In genomic region chr2:119474371-119475224, GRCh38 we compare ENCODE assay signal across 19 cellular contexts. TPM values are rescaled to one million over a fixed set of nuclear protein-coding genes. Genes with fewer than 3 reads are reported as not detected.
A peak's percentile ranks its signal among the peaks of the same experiment; 100 is the strongest.
DNase-seq lines count a peak whose midpoint lies in the region; ATAC-seq, FAIRE-seq and TF ChIP-seq lines count a peak whose summit lies in the region.
"Had no signal": no experiment of that assay in that cellular context is flagged by ENCODE, and none has a peak within 500 bp of the region (broad histone marks: within the 10 kb centered on the region; RNA-seq: fewer than 3 reads in every experiment).

No MANE protein-coding gene starts in this region.

- H3K4me1 Mint-ChIP-seq in GM23338 = peaks cover 22% of the 10 kb centered on the region

- no peak overlapping the region for H3K4me3 ChIP-seq in GM23338
- H3K4me3 ChIP-seq in K562 = no peak overlapping the region
- no peak overlapping the region for H3K4me3 ChIP-seq in sigmoid colon

- no peak overlapping the region for H3K4me3 Mint-ChIP-seq in GM23338
- H3K4me3 Mint-ChIP-seq: CD4-positive, alpha-beta T cell had no signal

- in situ Hi-C loops in K562 (cut with MboI) = loop anchor here (5.0 kb wide), 1 partner anchor 162 kb away; no protein-coding TSS in a partner anchor

- 8% methylated on average over 17 of the region's 17 CpGs for WGBS in K562 (ENCODE audit: insufficient coverage, low coverage, missing lambda C conversion rate)
- WGBS in sigmoid colon, 2 donors = 91 to 93% methylated on average over 17 of the region's 17 CpGs

- no peak for TF ChIP-seq EP300 in K562 (IDR thresholded peaks at IDR 0.05; ENCODE audit: low read length)
- no peak for TF ChIP-seq EP300 in sigmoid colon (IDR thresholded peaks at IDR 0.05)

- no peaks in the 10 kb centered on the region for H3K27me3 Mint-ChIP-seq in GM23338 (ENCODE audit: insufficient read depth, low read depth, poor library complexity)

- TF ChIP-seq CTCF in GM23338 (conservative IDR thresholded peaks at IDR 0.05; ENCODE audit: low read depth in 2 of 2) (no peak), K562 (IDR thresholded peaks at IDR 0.05 in 2 of 3, conservative IDR thresholded peaks at IDR 0.05 in 1 of 3; ENCODE audit: insufficient read depth in 2 of 3, low read depth in 1 of 3, low read length in 3 of 3) (no peak), sigmoid colon (IDR thresholded peaks at IDR 0.05) (no peak)

- no peaks in the 10 kb centered on the region for H3K9me1 ChIP-seq in K562 (ENCODE audit: control insufficient read depth, insufficient read depth, low read length)

- CTCF ChIA-PET in K562 (lab: Yijun Ruan, JAX; ENCODE audit: low intra/inter-chr PET ratio) = interaction anchor here (1.0 to 4.0 kb wide), 3 partner anchors 66 to 463 kb away, joined by 3 to 56 read pairs (median 8); no protein-coding TSS in a partner anchor

- H3K36me3 ChIP-seq in GM23338 (ENCODE audit: insufficient read depth) (no peaks in the 10 kb centered on the region), K562 (ENCODE audit: control insufficient read depth, insufficient read depth, low read length) (no peaks in the 10 kb centered on the region), sigmoid colon (no peaks in the 10 kb centered on the region)

- TF ChIP-seq POLR2A in K562 (conservative IDR thresholded peaks at IDR 0.05) (no peak), sigmoid colon (IDR thresholded peaks at IDR 0.05) (no peak)

- no peak overlapping the region for H3K27ac ChIP-seq in GM23338 (ENCODE audit: low read depth)
- H3K27ac ChIP-seq in K562 (ENCODE audit: extremely low read depth, low read depth, low read length) = no peak overlapping the region
- H3K27ac ChIP-seq in sigmoid colon = no peak overlapping the region
- H3K27ac ChIP-seq: KMS-11 had no signal

- no peak for TF ChIP-seq RAD21 in K562 (CRISPR knock-in tag; conservative IDR thresholded peaks at IDR 0.05 in 1 of 2, IDR thresholded peaks at IDR 0.05 in 1 of 2)

- H3K9me3 ChIP-seq in K562 (replicated peaks; ENCODE audit: control insufficient read depth, insufficient read depth, low read depth, low read length) (no peaks in the 10 kb centered on the region), sigmoid colon (no peaks in the 10 kb centered on the region)

- H3K27me3 ChIP-seq in GM23338 (ENCODE audit: insufficient read depth) (no peaks in the 10 kb centered on the region), K562 (ENCODE audit: control insufficient read depth in 2 of 2, insufficient read depth in 2 of 2, low read length in 2 of 2) (peaks cover 5 to 52% of the 10 kb centered on the region in 2 experiments; a peak in 4 of 5 replicates), sigmoid colon (peaks cover 0 to 9% (median 0%) of the 10 kb centered on the region in 3 donors)

- H3K4me1 ChIP-seq in GM23338 (ENCODE audit: insufficient read depth) (peaks cover 13% of the 10 kb centered on the region), K562 (replicated peaks in 1 of 2; ENCODE audit: control insufficient read depth in 2 of 2, insufficient read depth in 2 of 2, low read length in 2 of 2) (no peaks in the 10 kb centered on the region), sigmoid colon (peaks cover 0 to 5% (median 0%) of the 10 kb centered on the region in 4 donors)

- H4K20me1 ChIP-seq in GM23338 (replicated peaks; ENCODE audit: insufficient read depth) (no peaks in the 10 kb centered on the region), K562 (replicated peaks; ENCODE audit: control insufficient read depth, insufficient read depth, low read length) (no peaks in the 10 kb centered on the region; the same call in 1 of the 2 replicates)

- FAIRE-seq in K562 (lab: Jason Lieb, UNC) = no peak
- FAIRE-seq: GM12891, RCC 7860 had no signal

- no peaks in the 10 kb centered on the region; the same call in 2 of the 3 replicates for H3K9me3 Mint-ChIP-seq in GM23338
- H3K9me3 Mint-ChIP-seq: CD4-positive, alpha-beta T cell had no signal

- H3K79me2 ChIP-seq in GM23338 (replicated peaks; ENCODE audit: insufficient read depth) = no peaks in the 10 kb centered on the region
- no peaks in the 10 kb centered on the region for H3K79me2 ChIP-seq in K562 (ENCODE audit: control insufficient read depth, insufficient read depth, low read length)

- no TSS peak for BruUV-seq in K562 (replicated peaks; lab: Mats Ljungman, UMichigan)

- ATAC-seq in GM23338 = no peak
- ATAC-seq in K562 = no peak

- peak overlapping the region; percentile 88 for H2AFZ ChIP-seq in GM23338
- no peak overlapping the region for H2AFZ ChIP-seq in K562 (ENCODE audit: low read depth, low read length)

- H3K9me2 ChIP-seq in GM23338 (ENCODE audit: insufficient read depth) = 0 out of 2 replicates have a peak, but pooled peaks cover 2% of the 10 kb centered on the region

- H3K27ac Mint-ChIP-seq in GM23338 = no peak overlapping the region
- H3K27ac Mint-ChIP-seq: CD4-positive, alpha-beta T cell had no signal

- H3K4me2 ChIP-seq in GM23338 (no peak overlapping the region), K562 (ENCODE audit: insufficient read depth, low read length) (no peak overlapping the region)
- H3K4me2 ChIP-seq: KMS-11 had no signal

- intact Hi-C loops in K562 (cut with micrococcal nuclease) = loop anchor here (10.0 kb wide), 1 partner anchor 450 kb away; no protein-coding TSS in a partner anchor
- intact Hi-C loops in sigmoid colon (cut with DNase I) = loop anchor here (5.0 kb wide), 1 partner anchor 592 kb away; no protein-coding TSS in a partner anchor

- H3K36me3 Mint-ChIP-seq in GM23338 (ENCODE audit: low read depth) = no peaks in the 10 kb centered on the region

- no peaks in the 10 kb centered on the region for H3F3A ChIP-seq in GM23338 (replicated peaks; ENCODE audit: low read depth)

- DNase-seq in GM23338 (ENCODE audit: low spot score) (peak; percentile 18), K562 (ENCODE audit: extremely low read depth in 1 of 4, low spot score in 3 of 4) (no peak), islet precursor cell (peak; percentile 43), sigmoid colon (peak; percentile 42), NCI-H69 (lab: John Stamatoyannopoulos, UW) (no peak)
- DNase-seq in activated CD8-positive, alpha-beta memory T cell treated with anti-CD3 and anti-CD28 coated beads, Interleukin-2, amount 50 U/mL, for 4 hours = no peak
- DNase-seq in stimulated activated CD4-positive, alpha-beta T cell treated with anti-CD3 and anti-CD28 coated beads, Interleukin-4, amount 100 ng/mL, for 4 hours = no peak
- DNase-seq: Calu3; CD4-positive, alpha-beta T cell; DMS79; GOT3; NCI-H1092; NCI-H774; SIG-M5 had no signal

- POLR2A ChIA-PET in K562 (lab: Yijun Ruan, JAX) = no interaction called here

- H3K9ac ChIP-seq in K562 (ENCODE audit: insufficient read depth in 1 of 2, low read depth in 2 of 2, low read length in 2 of 2) = no peak overlapping the region; a peak in 1 of 4 replicates
- H3K9ac ChIP-seq: KMS-11 had no signal

TF ChIP-seq in GM23338, 12 proteins besides CTCF, POLR2A, EP300 and RAD21 (continues in another document):
- TF ChIP-seq EZH2phosphoT487 (IDR thresholded peaks at IDR 0.05; ENCODE audit: unreplicated experiment) = no peak

TF ChIP-seq in K562, 482 proteins besides CTCF, POLR2A, EP300 and RAD21:
- TF ChIP-seq RBM25 (IDR thresholded peaks at IDR 0.05; ENCODE audit: low read depth, low read length, severe bottlenecking) (peak; percentile 14), SLC30A9 (CRISPR knock-in tag; IDR thresholded peaks at IDR 0.05) (no peak)

RNA-seq across cellular contexts. Expression of gene TMEM37, which starts 42.9 kb away (rescaled TPM):
- 7.2 and 8.8 TPM in 2 replicates for total RNA-seq in GM23338 (2014; rRNA removed; shearing (Covaris generic))
- polyA plus RNA-seq in GM23338 (2016; fragmentation: Nextera tagmentation; extraction: Ambion mirVana) (8.3 and 8.6 TPM in 2 replicates), K562 (2011; rRNA removed) (0.11 and 0.38 TPM in 2 replicates), K562 (2014; fragmentation: Illumina TruSeq; extraction: Trizol) (0.35 and 0.61 TPM in 2 replicates), K562 (2014; fragmentation: Nextera tagmentation; extraction: Ambion mirVana) (under 1 TPM; 0.03 to 0.10 TPM), K562 (2014; rRNA removed) (0.26 and 0.64 TPM in 2 replicates), sigmoid colon (10 to 100 TPM; 45.0 to 96.9 (median 69.7) TPM)
- total RNA-seq in K562 (2011; cell fraction: chromatin; rRNA removed; ENCODE audit: low replicate concordance) = 0.46 TPM in 1 of 2 replicates, not detected in the other
- total RNA-seq in K562 (2011; cell fraction: nucleolus; rRNA removed) = 0.39 and 0.50 TPM in 2 replicates
- 0.44 and 0.84 TPM in 2 replicates for total RNA-seq in K562 (2011; cell fraction: nucleoplasm; rRNA removed)
- total RNA-seq in K562 (2014; rRNA removed) (0.14 and 0.16 TPM in 2 replicates), K562 (2014; rRNA removed; fragmentation: Illumina TruSeq; extraction: Trizol) (0.16 TPM in 1 of 2 replicates, not detected in the other), K562 (2015; rRNA removed; fragmentation: Illumina TruSeq; extraction: Trizol) (0.25 and 0.41 TPM in 2 replicates), K562 (2021) (0.44 and 0.49 TPM in 2 replicates), sigmoid colon (1 to 10 TPM in 3 of 4 donors, under 1 TPM in 1; 0.55 to 6.1 (median 2.6) TPM)
- 0.21 and 0.91 TPM in 2 replicates for polyA plus RNA-seq in K562 (2011; cell fraction: cytosol; rRNA removed)
- 0.11 and 0.26 TPM in 2 replicates for polyA plus RNA-seq in K562 (2011; cell fraction: nucleus; rRNA removed)
- 0.65 and 0.94 TPM in 2 replicates for polyA plus RNA-seq in K562 (2012)
- 0.18 TPM in 1 of 2 replicates, not detected in the other for polyA minus RNA-seq in K562 (2011; rRNA and poly(A)+ RNA removed)
- polyA minus RNA-seq in K562 (2011; cell fraction: cytosol; rRNA and poly(A)+ RNA removed) = not detected in 2 replicates
- 0.54 TPM in 1 of 2 replicates, not detected in the other for polyA minus RNA-seq in K562 (2011; cell fraction: nucleus; rRNA and poly(A)+ RNA removed)
- total RNA-seq: CD4-positive, alpha-beta T cell; MCF 10A had no signal

RNA-seq across cellular contexts. Expression of gene SCTR, which starts 49.7 kb away (rescaled TPM):
- not detected in 2 replicates for total RNA-seq in GM23338 (2014; rRNA removed; shearing (Covaris generic))
- polyA plus RNA-seq in GM23338 (2016; fragmentation: Nextera tagmentation; extraction: Ambion mirVana) (not detected in 2 replicates), K562 (2011; rRNA removed) (not detected in 2 replicates), K562 (2014; fragmentation: Illumina TruSeq; extraction: Trizol) (not detected in 2 replicates), K562 (2014; fragmentation: Nextera tagmentation; extraction: Ambion mirVana) (not detected), K562 (2014; rRNA removed) (not detected in 2 replicates), sigmoid colon (under 1 TPM in 1 of 3 donors, not detected in 2; 0.16 TPM)
- total RNA-seq in K562 (2011; cell fraction: chromatin; rRNA removed; ENCODE audit: low replicate concordance) = not detected in 2 replicates
- not detected in 2 replicates for total RNA-seq in K562 (2011; cell fraction: nucleolus; rRNA removed)
- not detected in 2 replicates for total RNA-seq in K562 (2011; cell fraction: nucleoplasm; rRNA removed)
- total RNA-seq in K562 (2014; rRNA removed) (not detected in 2 replicates), K562 (2014; rRNA removed; fragmentation: Illumina TruSeq; extraction: Trizol) (not detected in 2 replicates), K562 (2015; rRNA removed; fragmentation: Illumina TruSeq; extraction: Trizol) (not detected in 2 replicates), K562 (2021) (not detected in 2 replicates), sigmoid colon (not detected)
- polyA plus RNA-seq in K562 (2011; cell fraction: cytosol; rRNA removed) = not detected in 2 replicates
- not detected in 2 replicates for polyA plus RNA-seq in K562 (2011; cell fraction: nucleus; rRNA removed)
- polyA plus RNA-seq in K562 (2012) = 0.22 TPM in 1 of 2 replicates, not detected in the other
- polyA minus RNA-seq in K562 (2011; rRNA and poly(A)+ RNA removed) = not detected in 2 replicates
- not detected in 2 replicates for polyA minus RNA-seq in K562 (2011; cell fraction: cytosol; rRNA and poly(A)+ RNA removed)
- polyA minus RNA-seq in K562 (2011; cell fraction: nucleus; rRNA and poly(A)+ RNA removed) = not detected in 2 replicates
- total RNA-seq: CD4-positive, alpha-beta T cell; G401; MCF 10A had no signal

Comparison
In these comparisons a context has a peak if more than half of its experiments do, and no peak if none do; other contexts are left out.
1. DNase-seq: peak in GM23338 (single experiment), islet precursor cell (single experiment) and sigmoid colon (single experiment); none in K562 (0 of 4), activated CD8-positive, alpha-beta memory T cell treated with anti-CD3 and anti-CD28 coated beads, Interleukin-2, amount 50 U/mL, for 4 hours (single experiment), stimulated activated CD4-positive, alpha-beta T cell treated with anti-CD3 and anti-CD28 coated beads, Interleukin-4, amount 100 ng/mL, for 4 hours (0 of 2) and NCI-H69 (single experiment).